Comparison of ENCODE assay signal across 13 cellular contexts in the genomic region with DNA sequence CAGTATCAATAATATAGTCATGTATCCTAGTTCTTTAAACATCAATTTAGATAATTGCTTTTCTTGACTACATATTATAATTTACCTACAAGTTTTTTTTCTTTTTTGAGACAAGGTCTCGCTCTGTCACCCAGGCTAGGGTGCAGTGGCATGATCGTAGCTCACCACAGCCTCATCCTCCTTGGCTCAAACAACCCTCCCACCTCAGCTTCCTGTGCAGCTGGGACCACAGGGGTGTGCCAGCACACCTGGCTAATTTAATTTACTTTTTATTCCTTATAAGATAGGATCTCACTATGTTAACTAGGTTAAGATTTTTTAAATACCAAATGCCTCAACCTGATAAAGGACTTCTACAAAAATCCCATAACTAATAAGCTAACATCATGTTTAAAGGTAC.
DNase-seq lines count a peak whose midpoint lies in the region; ATAC-seq, FAIRE-seq and TF ChIP-seq lines count a peak whose summit lies in the region.
"Had no signal": no experiment of that assay in that cellular context is flagged by ENCODE, and none has a peak within 500 bp of the region (broad histone marks: within the 10 kb centered on the region; RNA-seq: fewer than 3 reads in every experiment).

No MANE protein-coding gene starts in this region.

- peaks cover 88% of the 10 kb centered on the region for H3K79me2 ChIP-seq in DND-41 (ENCODE audit: insufficient read depth, low read length)

- H3K27ac ChIP-seq in DND-41 (ENCODE audit: low read length), result no peak overlapping the region
- H3K27ac ChIP-seq: ascending aorta, KMS-11 had no signal

- ATAC-seq in DND-41 (ENCODE audit: insufficient read depth, low read depth), result peak; percentile 96
- peak; percentile 77 for ATAC-seq in GM21447 (IDR thresholded peaks at IDR 0.05; ENCODE audit: unreplicated experiment)
- ATAC-seq: right cardiac atrium had no signal

- no peak overlapping the region for H3K4me2 ChIP-seq in DND-41 (ENCODE audit: insufficient read depth, low read length)
- H3K4me2 ChIP-seq: KMS-11 had no signal

- CTCF ChIA-PET in HEK293T (lab: Yijun Ruan, JAX), result no interaction called here

- TF ChIP-seq CTCF in DND-41 (IDR thresholded peaks at IDR 0.05; ENCODE audit: borderline replicate concordance, extremely low read depth, low read length, poor library complexity, severe bottlenecking), result no peak

- no peak for FAIRE-seq in H54 (lab: Jason Lieb, UNC)
- FAIRE-seq: RCC 7860 had no signal

- H3K4me3 ChIP-seq in DND-41 (ENCODE audit: low read depth in 1 of 2, low read length in 2 of 2), result no peak overlapping the region
- H3K4me3 ChIP-seq: ascending aorta had no signal

- DNase-seq in DND-41 (peak; percentile 65), T follicular helper cell (ENCODE audit: low read depth) (peak; percentile 13), HEK293T (ENCODE audit: extremely low spot score) (no peak), germinal center (ENCODE audit: low spot score) (no peak), H54 (ENCODE audit: insufficient read length, low spot score) (no peak), RKO (ENCODE audit: low spot score) (no peak)
- peak; percentile 54 for DNase-seq in central memory CD4-positive, alpha-beta T cell
- DNase-seq: NCI-H2171 treated with DMSO at 0.1 percent for 48 hours, right cardiac atrium had no signal

- peaks cover 19% of the 10 kb centered on the region; the same call in 1 of the 2 replicates for H4K20me1 ChIP-seq in DND-41 (ENCODE audit: insufficient read depth, low read length)

- no peaks in the 10 kb centered on the region for H3K9me3 ChIP-seq in DND-41 (ENCODE audit: insufficient read depth, low read length, severe bottlenecking)
- H3K9me3 ChIP-seq: ascending aorta had no signal

- no peak for TF ChIP-seq POLR2A in H54 (IDR thresholded peaks at IDR 0.05; ENCODE audit: low read depth, low read length)

- POLR2A ChIA-PET in HEK293T (lab: Yijun Ruan, JAX), result no interaction called here

- H3K9ac ChIP-seq in DND-41 (ENCODE audit: low read depth, low read length), result no peak overlapping the region
- H3K9ac ChIP-seq: KMS-11 had no signal

- H3K36me3 ChIP-seq in DND-41 (ENCODE audit: insufficient read depth, low read length), result peaks cover 37% of the 10 kb centered on the region

- H2AFZ ChIP-seq in DND-41 (ENCODE audit: low read depth, low read length), result no peak overlapping the region

- H3K27me3 ChIP-seq in DND-41 (ENCODE audit: insufficient read depth, low read length, poor library complexity), result no peaks in the 10 kb centered on the region
- H3K27me3 ChIP-seq: ascending aorta had no signal

- H3K4me1 ChIP-seq in DND-41 (ENCODE audit: insufficient read depth, low read length), result peaks cover 14% of the 10 kb centered on the region

TF ChIP-seq in HEK293T, 16 proteins besides CTCF, POLR2A, EP300 and RAD21:
- TF ChIP-seq FOXM1 (IDR thresholded peaks at IDR 0.05; ENCODE audit: borderline replicate concordance) (no peak), CTBP1 (IDR thresholded peaks at IDR 0.05; ENCODE audit: borderline replicate concordance) (no peak), L3MBTL2 (conservative IDR thresholded peaks at IDR 0.05) (no peak), BHLHE40 (IDR thresholded peaks at IDR 0.05; ENCODE audit: borderline replicate concordance) (no peak), SP1 (IDR thresholded peaks at IDR 0.05) (no peak), ZNF384 (IDR thresholded peaks at IDR 0.05) (no peak), ARNT (IDR thresholded peaks at IDR 0.05) (no peak), FOXK2 (IDR thresholded peaks at IDR 0.05) (no peak), ELF4 (IDR thresholded peaks at IDR 0.05) (no peak), HDGF (IDR thresholded peaks at IDR 0.05; ENCODE audit: borderline replicate concordance) (no peak), TARDBP (IDR thresholded peaks at IDR 0.05) (no peak), SUZ12 (IDR thresholded peaks at IDR 0.05) (no peak), LEF1 (IDR thresholded peaks at IDR 0.05; ENCODE audit: borderline replicate concordance) (no peak), FOXA1 (IDR thresholded peaks at IDR 0.05) (no peak), NFRKB (IDR thresholded peaks at IDR 0.05) (no peak)
- TF ChIP-seq, protein P1, sequence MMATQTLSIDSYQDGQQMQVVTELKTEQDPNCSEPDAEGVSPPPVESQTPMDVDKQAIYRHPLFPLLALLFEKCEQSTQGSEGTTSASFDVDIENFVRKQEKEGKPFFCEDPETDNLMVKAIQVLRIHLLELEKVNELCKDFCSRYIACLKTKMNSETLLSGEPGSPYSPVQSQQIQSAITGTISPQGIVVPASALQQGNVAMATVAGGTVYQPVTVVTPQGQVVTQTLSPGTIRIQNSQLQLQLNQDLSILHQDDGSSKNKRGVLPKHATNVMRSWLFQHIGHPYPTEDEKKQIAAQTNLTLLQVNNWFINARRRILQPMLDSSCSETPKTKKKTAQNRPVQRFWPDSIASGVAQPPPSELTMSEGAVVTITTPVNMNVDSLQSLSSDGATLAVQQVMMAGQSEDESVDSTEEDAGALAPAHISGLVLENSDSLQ (IDR thresholded peaks at IDR 0.05), result no peak

Comparison
In these comparisons a context has a peak if more than half of its experiments do, and no peak if none do; other contexts are left out.
1. DNase-seq: peak in DND-41 (single experiment), T follicular helper cell (single experiment) and central memory CD4-positive, alpha-beta T cell (single experiment); none in HEK293T (single experiment), germinal center (single experiment), H54 (single experiment) and RKO (single experiment).